ENCODE assay signal across 8 cellular contexts in the genomic region with DNA sequence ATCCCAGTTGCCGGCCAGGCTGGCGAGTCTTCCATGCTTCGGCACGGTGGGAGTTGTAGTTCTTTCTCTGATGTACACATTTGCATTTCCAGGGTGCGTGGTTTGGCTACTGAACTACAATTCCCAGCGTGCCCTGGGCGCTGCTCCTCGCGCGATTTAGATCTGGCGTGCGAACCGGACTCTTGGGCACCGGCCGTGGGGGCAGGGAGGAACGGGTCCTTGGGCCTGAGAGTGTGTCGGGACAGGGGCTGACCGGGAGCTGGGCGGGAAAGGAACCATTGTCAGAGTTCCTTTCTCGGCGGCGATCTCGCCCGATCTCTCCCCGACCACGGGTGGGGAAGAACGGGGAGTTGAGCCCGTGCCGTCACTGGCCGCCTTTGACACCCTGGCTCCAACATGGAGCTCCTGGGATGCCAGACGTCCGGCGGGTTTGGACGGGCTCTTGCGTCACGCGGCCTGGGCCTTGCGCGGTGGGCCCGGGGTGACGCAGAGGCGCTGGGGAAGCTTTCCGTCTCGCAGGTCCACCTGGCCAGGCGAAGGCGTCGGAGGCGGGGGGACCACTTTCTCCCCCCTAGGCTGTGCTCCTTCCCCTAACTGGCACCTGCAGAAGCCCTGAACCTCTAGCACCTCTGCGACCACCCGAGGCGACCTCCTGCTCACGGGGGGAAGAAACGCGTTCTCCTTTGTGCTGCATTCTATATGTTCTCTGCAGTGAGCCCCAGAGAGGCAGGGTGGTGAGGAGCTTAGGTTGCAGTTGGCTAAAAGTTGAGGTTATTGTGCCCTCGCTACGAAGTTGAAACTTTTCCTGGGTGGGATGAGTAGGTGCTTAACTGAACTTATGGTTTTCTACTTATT.
A peak's percentile ranks its signal among the peaks of the same experiment; 100 is the strongest.
DNase-seq lines count a peak whose midpoint lies in the region; ATAC-seq and TF ChIP-seq lines count a peak whose summit lies in the region.

No MANE protein-coding gene starts in this region.

- ATAC-seq in GM19043 (IDR thresholded peaks at IDR 0.05; ENCODE audit: low read depth, unreplicated experiment) (peak; percentile 74), HG03354 (IDR thresholded peaks at IDR 0.05; ENCODE audit: poor library complexity, severe bottlenecking, unreplicated experiment) (peak; percentile 87)
- peak; percentile 73 to 76 for ATAC-seq in activated CD4-positive, CD25-positive, alpha-beta regulatory T cell treated with anti-CD3 and anti-CD28 coated beads, Interleukin-2, amount 50 U/mL, for 24 hours
- peak; percentile 86 for ATAC-seq in central memory CD8-positive, alpha-beta T cell (replicated peaks; ENCODE audit: extremely low read depth, poor library complexity, severe bottlenecking)

- no peak for TF ChIP-seq CTCF in AG09319 (IDR thresholded peaks at IDR 0.05; ENCODE audit: low read depth, low read length)

- no peaks in the 10 kb centered on the region for H3K27me3 Mint-ChIP-seq in central memory CD8-positive, alpha-beta T cell

- H3K27ac Mint-ChIP-seq in central memory CD8-positive, alpha-beta T cell (ENCODE audit: low read depth), result peak overlapping the region; percentile 97

- peaks cover 37% of the 10 kb centered on the region for H3K4me1 Mint-ChIP-seq in central memory CD8-positive, alpha-beta T cell

- H3K9me3 Mint-ChIP-seq in central memory CD8-positive, alpha-beta T cell, result no peaks in the 10 kb centered on the region

- peaks cover 25% of the 10 kb centered on the region for H3K36me3 Mint-ChIP-seq in central memory CD8-positive, alpha-beta T cell (ENCODE audit: insufficient read depth)

- DNase-seq in AG09319 (ENCODE audit: extremely low read depth, low read depth) (peak; percentile 90), NCI-H345 treated with DMSO at 0.1 percent for 48 hours (lab: John Stamatoyannopoulos, UW; ENCODE audit: unreplicated experiment) (peak; percentile 88), iris pigment epithelial cell (ENCODE audit: low read depth) (peak; percentile 96), smooth muscle cell of the brain vasculature (ENCODE audit: low read depth, low spot score) (peak; percentile 93)
- DNase-seq in central memory CD8-positive, alpha-beta T cell (ENCODE audit: low spot score in 2 of 2), result peak; percentile 72 to 81

- peak overlapping the region; percentile 98 for H3K4me3 Mint-ChIP-seq in central memory CD8-positive, alpha-beta T cell

Comparison
In these comparisons a context has a peak if more than half of its experiments do, and no peak if none do; other contexts are left out.
1. Peak in every context shown above with its lines: DNase-seq and ATAC-seq.